In genomic region chr2:45836740-45837139, GRCh38 we compare ENCODE assay signal across 1 cellular context.
TF ChIP-seq lines count a peak whose summit lies in the region.

No MANE protein-coding gene starts in this region.

TF ChIP-seq in GM12878, 131 proteins besides CTCF, POLR2A, EP300 and RAD21 (continued from another document and continues in another):
- TF ChIP-seq ZNF687 (IDR thresholded peaks at IDR 0.05), result peak; percentile 80
- TF ChIP-seq FOXM1 (IDR thresholded peaks at IDR 0.05; ENCODE audit: low read depth, low read length), result peak; percentile 50; the same call in 1 of the 2 replicates
- no peak for TF ChIP-seq YBX1 (IDR thresholded peaks at IDR 0.05)
- TF ChIP-seq SMAD1 (IDR thresholded peaks at IDR 0.05; ENCODE audit: low read depth, partially characterized antibody), result no peak
- TF ChIP-seq E4F1 (IDR thresholded peaks at IDR 0.05; ENCODE audit: borderline replicate concordance, partially characterized antibody), result no peak
- 0 out of 2 replicates have a peak, but pooled peaks have one; percentile 68 for TF ChIP-seq NFIC (IDR thresholded peaks at IDR 0.05; ENCODE audit: low read depth, low read length)
- TF ChIP-seq SREBF2 (IDR thresholded peaks at IDR 0.05; ENCODE audit: low read length), result no peak
- TF ChIP-seq HDAC2 (IDR thresholded peaks at IDR 0.05), result no peak
- TF ChIP-seq ZNF384 (IDR thresholded peaks at IDR 0.05; ENCODE audit: borderline replicate concordance, low read depth, low read length), result no peak
- TF ChIP-seq JUNB (IDR thresholded peaks at IDR 0.05), result 0 out of 2 replicates have a peak, but pooled peaks have one; percentile 11
- TF ChIP-seq SIX5 (IDR thresholded peaks at IDR 0.05; ENCODE audit: low read depth, low read length, severe bottlenecking), result no peak
- TF ChIP-seq, protein P1, sequence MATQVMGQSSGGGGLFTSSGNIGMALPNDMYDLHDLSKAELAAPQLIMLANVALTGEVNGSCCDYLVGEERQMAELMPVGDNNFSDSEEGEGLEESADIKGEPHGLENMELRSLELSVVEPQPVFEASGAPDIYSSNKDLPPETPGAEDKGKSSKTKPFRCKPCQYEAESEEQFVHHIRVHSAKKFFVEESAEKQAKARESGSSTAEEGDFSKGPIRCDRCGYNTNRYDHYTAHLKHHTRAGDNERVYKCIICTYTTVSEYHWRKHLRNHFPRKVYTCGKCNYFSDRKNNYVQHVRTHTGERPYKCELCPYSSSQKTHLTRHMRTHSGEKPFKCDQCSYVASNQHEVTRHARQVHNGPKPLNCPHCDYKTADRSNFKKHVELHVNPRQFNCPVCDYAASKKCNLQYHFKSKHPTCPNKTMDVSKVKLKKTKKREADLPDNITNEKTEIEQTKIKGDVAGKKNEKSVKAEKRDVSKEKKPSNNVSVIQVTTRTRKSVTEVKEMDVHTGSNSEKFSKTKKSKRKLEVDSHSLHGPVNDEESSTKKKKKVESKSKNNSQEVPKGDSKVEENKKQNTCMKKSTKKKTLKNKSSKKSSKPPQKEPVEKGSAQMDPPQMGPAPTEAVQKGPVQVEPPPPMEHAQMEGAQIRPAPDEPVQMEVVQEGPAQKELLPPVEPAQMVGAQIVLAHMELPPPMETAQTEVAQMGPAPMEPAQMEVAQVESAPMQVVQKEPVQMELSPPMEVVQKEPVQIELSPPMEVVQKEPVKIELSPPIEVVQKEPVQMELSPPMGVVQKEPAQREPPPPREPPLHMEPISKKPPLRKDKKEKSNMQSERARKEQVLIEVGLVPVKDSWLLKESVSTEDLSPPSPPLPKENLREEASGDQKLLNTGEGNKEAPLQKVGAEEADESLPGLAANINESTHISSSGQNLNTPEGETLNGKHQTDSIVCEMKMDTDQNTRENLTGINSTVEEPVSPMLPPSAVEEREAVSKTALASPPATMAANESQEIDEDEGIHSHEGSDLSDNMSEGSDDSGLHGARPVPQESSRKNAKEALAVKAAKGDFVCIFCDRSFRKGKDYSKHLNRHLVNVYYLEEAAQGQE (IDR thresholded peaks at IDR 0.05; ENCODE audit: low read depth, low read length), result no peak
- no peak for TF ChIP-seq RB1 (IDR thresholded peaks at IDR 0.05; ENCODE audit: borderline replicate concordance)
- no peak for TF ChIP-seq ZNF622 (IDR thresholded peaks at IDR 0.05)
- TF ChIP-seq SPI1 (IDR thresholded peaks at IDR 0.05; ENCODE audit: borderline replicate concordance, insufficient read depth, low read depth, low read length), result peak; percentile 99
- TF ChIP-seq GATAD2B (conservative IDR thresholded peaks at IDR 0.05; ENCODE audit: low read depth), result 0 out of 2 replicates have a peak, but pooled peaks have one; percentile 60
- no peak for TF ChIP-seq ASH2L (IDR thresholded peaks at IDR 0.05; ENCODE audit: borderline replicate concordance, low read depth)
- TF ChIP-seq EGR1 (IDR thresholded peaks at IDR 0.05; ENCODE audit: borderline replicate concordance in 1 of 2, low read depth in 2 of 2, low read length in 2 of 2), result no peak; a peak in 1 of 3 replicates
- TF ChIP-seq SRF (IDR thresholded peaks at IDR 0.05; ENCODE audit: low read depth in 2 of 2, low read length in 2 of 2), result 0 out of 4 replicates have a peak, but pooled peaks of 1 of the 2 experiments have one; percentile 27
- TF ChIP-seq CHD1 (IDR thresholded peaks at IDR 0.05; ENCODE audit: low read depth, low read length), result no peak
- TF ChIP-seq KLF5 (IDR thresholded peaks at IDR 0.05; ENCODE audit: partially characterized antibody), result no peak
- no peak for TF ChIP-seq RCOR1 (conservative IDR thresholded peaks at IDR 0.05; ENCODE audit: low read depth, low read length)
- no peak for TF ChIP-seq SP1 (IDR thresholded peaks at IDR 0.05; ENCODE audit: low read depth, low read length)
- peak; percentile 97 for TF ChIP-seq NR2F1 (conservative IDR thresholded peaks at IDR 0.05)
- TF ChIP-seq TAF1 (IDR thresholded peaks at IDR 0.05; ENCODE audit: borderline replicate concordance, low read depth, low read length), result no peak
- TF ChIP-seq IRF3 (IDR thresholded peaks at IDR 0.05), result no peak
- no peak for TF ChIP-seq POU2F2 (IDR thresholded peaks at IDR 0.05; ENCODE audit: borderline replicate concordance, low read depth, low read length)
- TF ChIP-seq, protein P2, sequence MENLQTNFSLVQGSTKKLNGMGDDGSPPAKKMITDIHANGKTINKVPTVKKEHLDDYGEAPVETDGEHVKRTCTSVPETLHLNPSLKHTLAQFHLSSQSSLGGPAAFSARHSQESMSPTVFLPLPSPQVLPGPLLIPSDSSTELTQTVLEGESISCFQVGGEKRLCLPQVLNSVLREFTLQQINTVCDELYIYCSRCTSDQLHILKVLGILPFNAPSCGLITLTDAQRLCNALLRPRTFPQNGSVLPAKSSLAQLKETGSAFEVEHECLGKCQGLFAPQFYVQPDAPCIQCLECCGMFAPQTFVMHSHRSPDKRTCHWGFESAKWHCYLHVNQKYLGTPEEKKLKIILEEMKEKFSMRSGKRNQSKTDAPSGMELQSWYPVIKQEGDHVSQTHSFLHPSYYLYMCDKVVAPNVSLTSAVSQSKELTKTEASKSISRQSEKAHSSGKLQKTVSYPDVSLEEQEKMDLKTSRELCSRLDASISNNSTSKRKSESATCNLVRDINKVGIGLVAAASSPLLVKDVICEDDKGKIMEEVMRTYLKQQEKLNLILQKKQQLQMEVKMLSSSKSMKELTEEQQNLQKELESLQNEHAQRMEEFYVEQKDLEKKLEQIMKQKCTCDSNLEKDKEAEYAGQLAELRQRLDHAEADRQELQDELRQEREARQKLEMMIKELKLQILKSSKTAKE (IDR thresholded peaks at IDR 0.05; ENCODE audit: low read depth, poor library complexity, severe bottlenecking), result no peak
- TF ChIP-seq, protein P3, sequence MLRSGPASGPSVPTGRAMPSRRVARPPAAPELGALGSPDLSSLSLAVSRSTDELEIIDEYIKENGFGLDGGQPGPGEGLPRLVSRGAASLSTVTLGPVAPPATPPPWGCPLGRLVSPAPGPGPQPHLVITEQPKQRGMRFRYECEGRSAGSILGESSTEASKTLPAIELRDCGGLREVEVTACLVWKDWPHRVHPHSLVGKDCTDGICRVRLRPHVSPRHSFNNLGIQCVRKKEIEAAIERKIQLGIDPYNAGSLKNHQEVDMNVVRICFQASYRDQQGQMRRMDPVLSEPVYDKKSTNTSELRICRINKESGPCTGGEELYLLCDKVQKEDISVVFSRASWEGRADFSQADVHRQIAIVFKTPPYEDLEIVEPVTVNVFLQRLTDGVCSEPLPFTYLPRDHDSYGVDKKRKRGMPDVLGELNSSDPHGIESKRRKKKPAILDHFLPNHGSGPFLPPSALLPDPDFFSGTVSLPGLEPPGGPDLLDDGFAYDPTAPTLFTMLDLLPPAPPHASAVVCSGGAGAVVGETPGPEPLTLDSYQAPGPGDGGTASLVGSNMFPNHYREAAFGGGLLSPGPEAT (IDR thresholded peaks at IDR 0.05; ENCODE audit: low read depth), result peak; percentile 48
- TF ChIP-seq, protein P4, sequence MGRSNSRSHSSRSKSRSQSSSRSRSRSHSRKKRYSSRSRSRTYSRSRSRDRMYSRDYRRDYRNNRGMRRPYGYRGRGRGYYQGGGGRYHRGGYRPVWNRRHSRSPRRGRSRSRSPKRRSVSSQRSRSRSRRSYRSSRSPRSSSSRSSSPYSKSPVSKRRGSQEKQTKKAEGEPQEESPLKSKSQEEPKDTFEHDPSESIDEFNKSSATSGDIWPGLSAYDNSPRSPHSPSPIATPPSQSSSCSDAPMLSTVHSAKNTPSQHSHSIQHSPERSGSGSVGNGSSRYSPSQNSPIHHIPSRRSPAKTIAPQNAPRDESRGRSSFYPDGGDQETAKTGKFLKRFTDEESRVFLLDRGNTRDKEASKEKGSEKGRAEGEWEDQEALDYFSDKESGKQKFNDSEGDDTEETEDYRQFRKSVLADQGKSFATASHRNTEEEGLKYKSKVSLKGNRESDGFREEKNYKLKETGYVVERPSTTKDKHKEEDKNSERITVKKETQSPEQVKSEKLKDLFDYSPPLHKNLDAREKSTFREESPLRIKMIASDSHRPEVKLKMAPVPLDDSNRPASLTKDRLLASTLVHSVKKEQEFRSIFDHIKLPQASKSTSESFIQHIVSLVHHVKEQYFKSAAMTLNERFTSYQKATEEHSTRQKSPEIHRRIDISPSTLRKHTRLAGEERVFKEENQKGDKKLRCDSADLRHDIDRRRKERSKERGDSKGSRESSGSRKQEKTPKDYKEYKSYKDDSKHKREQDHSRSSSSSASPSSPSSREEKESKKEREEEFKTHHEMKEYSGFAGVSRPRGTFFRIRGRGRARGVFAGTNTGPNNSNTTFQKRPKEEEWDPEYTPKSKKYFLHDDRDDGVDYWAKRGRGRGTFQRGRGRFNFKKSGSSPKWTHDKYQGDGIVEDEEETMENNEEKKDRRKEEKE (IDR thresholded peaks at IDR 0.05), result no peak
- TF ChIP-seq CHD4 (IDR thresholded peaks at IDR 0.05), result no peak
- TF ChIP-seq CREM (IDR thresholded peaks at IDR 0.05; ENCODE audit: low read depth), result peak; percentile 56; the same call in 1 of the 2 replicates
- no peak for TF ChIP-seq KDM1A (IDR thresholded peaks at IDR 0.05; ENCODE audit: borderline replicate concordance)
- no peak for TF ChIP-seq CEBPB (IDR thresholded peaks at IDR 0.05; ENCODE audit: borderline replicate concordance in 1 of 2, low read depth in 2 of 2, low read length in 2 of 2)
- no peak for TF ChIP-seq JUND (IDR thresholded peaks at IDR 0.05; ENCODE audit: low read depth, low read length)
- TF ChIP-seq NFYA (IDR thresholded peaks at IDR 0.05; ENCODE audit: borderline replicate concordance, low read depth, low read length), result no peak
- no peak for TF ChIP-seq ZBED1 (IDR thresholded peaks at IDR 0.05; ENCODE audit: borderline replicate concordance)
- no peak for TF ChIP-seq WRNIP1 (IDR thresholded peaks at IDR 0.05; ENCODE audit: borderline replicate concordance, low read depth, low read length)
- no peak for TF ChIP-seq TCF3 (IDR thresholded peaks at IDR 0.05; ENCODE audit: borderline replicate concordance, insufficient read depth, low read depth, low read length)
- TF ChIP-seq EZH2 (IDR thresholded peaks at IDR 0.05; ENCODE audit: borderline replicate concordance, control insufficient read depth, low read depth, low read length), result no peak
- TF ChIP-seq, protein P5, sequence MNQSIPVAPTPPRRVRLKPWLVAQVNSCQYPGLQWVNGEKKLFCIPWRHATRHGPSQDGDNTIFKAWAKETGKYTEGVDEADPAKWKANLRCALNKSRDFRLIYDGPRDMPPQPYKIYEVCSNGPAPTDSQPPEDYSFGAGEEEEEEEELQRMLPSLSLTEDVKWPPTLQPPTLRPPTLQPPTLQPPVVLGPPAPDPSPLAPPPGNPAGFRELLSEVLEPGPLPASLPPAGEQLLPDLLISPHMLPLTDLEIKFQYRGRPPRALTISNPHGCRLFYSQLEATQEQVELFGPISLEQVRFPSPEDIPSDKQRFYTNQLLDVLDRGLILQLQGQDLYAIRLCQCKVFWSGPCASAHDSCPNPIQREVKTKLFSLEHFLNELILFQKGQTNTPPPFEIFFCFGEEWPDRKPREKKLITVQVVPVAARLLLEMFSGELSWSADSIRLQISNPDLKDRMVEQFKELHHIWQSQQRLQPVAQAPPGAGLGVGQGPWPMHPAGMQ (IDR thresholded peaks at IDR 0.05; ENCODE audit: borderline replicate concordance), result no peak
- no peak for TF ChIP-seq PAX8 (IDR thresholded peaks at IDR 0.05)
